8 cellular contexts compared by ENCODE assay signal in genomic region chr5:71455427-71456361, GRCh38. TPM values are rescaled to one million over a fixed set of nuclear protein-coding genes. Genes with fewer than 3 reads are reported as not detected.
A peak's percentile ranks its signal among the peaks of the same experiment; 100 is the strongest.
DNase-seq lines count a peak whose midpoint lies in the region; ATAC-seq and TF ChIP-seq lines count a peak whose summit lies in the region.

A gene with protein sequence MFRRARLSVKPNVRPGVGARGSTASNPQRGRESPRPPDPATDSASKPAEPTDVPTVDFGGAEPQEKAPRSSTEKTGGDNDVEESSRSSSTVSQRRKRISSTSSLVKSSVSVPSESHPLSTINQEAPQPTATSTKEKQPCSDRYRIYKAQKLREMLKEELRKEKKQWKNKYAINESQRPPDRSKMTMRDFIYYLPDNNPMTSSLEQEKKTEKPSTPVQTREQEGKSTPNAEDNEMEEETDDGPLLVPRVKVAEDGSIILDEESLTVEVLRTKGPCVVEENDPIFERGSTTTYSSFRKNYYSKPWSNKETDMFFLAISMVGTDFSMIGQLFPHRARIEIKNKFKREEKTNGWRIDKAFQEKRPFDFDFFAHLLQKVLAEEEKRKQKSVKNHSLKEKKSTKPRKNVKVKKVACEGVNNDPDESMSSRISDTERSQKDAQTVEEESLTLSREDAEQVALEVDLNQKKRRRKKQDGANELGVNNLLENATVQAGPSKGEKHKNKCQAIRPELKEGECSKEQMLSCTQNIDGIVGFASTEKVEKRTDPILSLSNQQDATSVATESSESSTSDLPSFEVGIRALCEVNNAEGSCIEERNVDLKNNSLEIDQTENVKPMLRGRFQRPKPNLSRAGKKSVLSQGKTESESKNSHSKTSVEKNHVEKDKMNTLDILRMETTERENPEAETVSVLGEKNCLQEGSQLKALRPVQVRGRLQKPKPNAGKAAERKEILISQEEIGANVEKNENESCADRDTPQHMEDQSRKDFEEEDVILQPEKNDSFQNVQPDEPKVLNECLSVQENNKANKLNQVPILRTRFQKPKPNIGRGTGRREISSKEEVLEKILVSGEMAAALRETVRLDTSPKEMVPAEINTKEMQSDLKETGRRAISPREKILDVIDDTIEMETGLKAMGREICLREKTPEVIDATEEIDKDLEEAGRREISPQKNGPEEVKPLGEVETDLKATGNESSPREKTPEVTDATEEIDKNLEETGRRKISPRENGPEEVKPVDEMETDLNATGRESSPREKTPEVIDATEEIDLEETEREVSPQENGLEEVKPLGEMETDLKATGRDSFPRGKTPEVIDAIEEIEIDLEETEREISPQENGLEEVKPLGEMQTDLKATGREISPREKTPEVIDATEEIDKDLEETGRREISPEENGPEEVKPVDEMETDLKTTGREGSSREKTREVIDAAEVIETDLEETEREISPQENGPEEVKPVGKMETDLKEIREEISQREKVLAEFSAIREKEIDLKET (N-terminal part only) (plus strand): TSS chr5:71455651. CDS start chr5:71455878, 227 bp downstream.

- no peaks in the 10 kb centered on the region for H3K9me3 Mint-ChIP-seq in activated CD4-positive, alpha-beta T cell treated with anti-CD3 and anti-CD28 coated beads, Interleukin-2, amount 10 ng/mL, durations not matched to agents 7 days and 5 days

- peaks cover 2% of the 10 kb centered on the region for H3K27me3 Mint-ChIP-seq in activated CD4-positive, alpha-beta T cell treated with anti-CD3 and anti-CD28 coated beads, Interleukin-2, amount 10 ng/mL, durations not matched to agents 7 days and 5 days

- ATAC-seq in GM19351 (IDR thresholded peaks at IDR 0.05; ENCODE audit: unreplicated experiment) = peak; percentile 93
- peak; percentile 91 for ATAC-seq in HG03521 (IDR thresholded peaks at IDR 0.05; ENCODE audit: unreplicated experiment)
- ATAC-seq in left colon = peak; percentile 97

- CTCF ChIA-PET in activated CD4-positive, alpha-beta T cell treated with anti-CD3 and anti-CD28 coated beads, Interleukin-2, amount 10 ng/mL, durations not matched to agents 7 days and 5 days (lab: Charles Lee) = interaction anchor here (0.6 to 1.2 kb wide), 2 partner anchors 19 to 30 kb away, joined by 3 read pairs; no protein-coding TSS in a partner anchor

- peak within 1 kb of the TSS; percentile 100 for H3K27ac Mint-ChIP-seq in activated CD4-positive, alpha-beta T cell treated with anti-CD3 and anti-CD28 coated beads, Interleukin-2, amount 10 ng/mL, durations not matched to agents 7 days and 5 days

- H3K27ac ChIP-seq in C4-2B = peak within 1 kb of the TSS; percentile 96

- POLR2A ChIA-PET in activated CD4-positive, alpha-beta T cell treated with anti-CD3 and anti-CD28 coated beads, Interleukin-2, amount 10 ng/mL, durations not matched to agents 7 days and 5 days (lab: Charles Lee) = no interaction called here

- H3K36me3 Mint-ChIP-seq in activated CD4-positive, alpha-beta T cell treated with anti-CD3 and anti-CD28 coated beads, Interleukin-2, amount 10 ng/mL, durations not matched to agents 7 days and 5 days (ENCODE audit: low read depth) = peaks cover 20% of the 10 kb centered on the region

- H3K4me1 Mint-ChIP-seq in activated CD4-positive, alpha-beta T cell treated with anti-CD3 and anti-CD28 coated beads, Interleukin-2, amount 10 ng/mL, durations not matched to agents 7 days and 5 days = peaks cover 31% of the 10 kb centered on the region

- DNase-seq in NCI-H69 (lab: John Stamatoyannopoulos, UW) (peak; percentile 98), cortex of kidney (lab: John Stamatoyannopoulos, UW) (peak; percentile 37), left colon (peak; percentile 95 to 98)
- DNase-seq in activated CD4-positive, alpha-beta T cell treated with anti-CD3 and anti-CD28 coated beads, Interleukin-2, amount 10 ng/mL, durations not matched to agents 7 days and 5 days = peak; percentile 97
- peak; percentile 96 for DNase-seq in stimulated activated CD4-positive, alpha-beta T cell treated with anti-CD3 and anti-CD28 coated beads, Interleukin-1b, Interleukin-23, amount 100 ng/mL, for 48 hours

- peak; percentile 58 for TF ChIP-seq CTCF in C4-2B (conservative IDR thresholded peaks at IDR 0.05)

- peak within 1 kb of the TSS; percentile 100 for H3K4me3 Mint-ChIP-seq in activated CD4-positive, alpha-beta T cell treated with anti-CD3 and anti-CD28 coated beads, Interleukin-2, amount 10 ng/mL, durations not matched to agents 7 days and 5 days

- intact Hi-C loops in left colon (cut with DNase I, micrococcal nuclease) = no loop called here

RNA-seq across cellular contexts. Expression of the gene that starts here (rescaled TPM):
- 10 to 100 TPM; 32.3 to 34.2 TPM for total RNA-seq in activated CD4-positive, alpha-beta T cell treated with anti-CD3 and anti-CD28 coated beads, Interleukin-2, amount 10 ng/mL, durations not matched to agents 7 days and 5 days
- total RNA-seq in left colon = 10 to 100 TPM; 18.6 to 22.9 TPM

Comparison
In these comparisons a context has a peak if more than half of its experiments do, and no peak if none do; other contexts are left out.
1. Peak in every context shown above with its lines: DNase-seq, ATAC-seq and H3K27ac ChIP-seq.
2. DNase-seq: peak in every context shown above with its lines; median percentile 98 in NCI-H69; 97 in activated CD4-positive, alpha-beta T cell treated with anti-CD3 and anti-CD28 coated beads, Interleukin-2, amount 10 ng/mL, durations not matched to agents 7 days and 5 days; 96 in left colon; 96 in stimulated activated CD4-positive, alpha-beta T cell treated with anti-CD3 and anti-CD28 coated beads, Interleukin-1b, Interleukin-23, amount 100 ng/mL, for 48 hours; 37 in cortex of kidney.